8 cellular contexts compared by ENCODE assay signal in genomic region chr12:949337-950099, GRCh38. TPM values are rescaled to one million over a fixed set of nuclear protein-coding genes. Genes with fewer than 3 reads are reported as not detected.
DNase-seq lines count a peak whose midpoint lies in the region; ATAC-seq and TF ChIP-seq lines count a peak whose summit lies in the region.

Gene RAD52, minus strand, starts transcription at chr12:949694. Its CDS starts 16,636 bp downstream, at chr12:933058.

- peak; percentile 87 for DNase-seq in GM10266 (ENCODE audit: extremely low spot score)
- peak; percentile 100 for DNase-seq in NCI-H1092 treated with DMSO at 0.1 percent for 48 hours (lab: John Stamatoyannopoulos, UW)
- DNase-seq in SKM-1 treated with dmso at 0.1 percent for 144 hours (lab: John Stamatoyannopoulos, UW; ENCODE audit: unreplicated experiment), result peak; percentile 90
- DNase-seq in activated naive CD8-positive, alpha-beta T cell treated with anti-CD3 and anti-CD28 coated beads for 36 hours, result peak; percentile 96
- peak; percentile 99 for DNase-seq in glutamatergic neuron
- DNase-seq in osteocyte (ENCODE audit: extremely low spot score, unreplicated experiment), result peak; percentile 99
- peak; percentile 97 to 98 for DNase-seq in thyroid gland

- H3K4me1 Mint-ChIP-seq in activated naive CD8-positive, alpha-beta T cell treated with anti-CD3 and anti-CD28 coated beads for 36 hours, result peaks cover 19% of the 10 kb centered on the region
- H3K4me1 Mint-ChIP-seq in glutamatergic neuron (ENCODE audit: low read depth, unreplicated experiment) (peaks cover 8% of the 10 kb centered on the region), osteocyte (ENCODE audit: unreplicated experiment) (peaks cover 29% of the 10 kb centered on the region)

- no peaks in the 10 kb centered on the region for H3K27me3 ChIP-seq in thyroid gland

- H3K27ac Mint-ChIP-seq in activated naive CD8-positive, alpha-beta T cell treated with anti-CD3 and anti-CD28 coated beads for 36 hours, result peak within 1 kb of the TSS; percentile 96
- H3K27ac Mint-ChIP-seq in glutamatergic neuron (ENCODE audit: unreplicated experiment) (peak within 1 kb of the TSS; percentile 96), osteocyte (ENCODE audit: unreplicated experiment) (peak within 1 kb of the TSS; percentile 94)

- no peaks in the 10 kb centered on the region for H3K9me3 ChIP-seq in thyroid gland

- H3K9me3 Mint-ChIP-seq in activated naive CD8-positive, alpha-beta T cell treated with anti-CD3 and anti-CD28 coated beads for 36 hours, result no peaks in the 10 kb centered on the region
- H3K9me3 Mint-ChIP-seq in glutamatergic neuron (ENCODE audit: unreplicated experiment), result peaks cover 6% of the 10 kb centered on the region
- no peaks in the 10 kb centered on the region for H3K9me3 Mint-ChIP-seq in osteocyte (ENCODE audit: unreplicated experiment)

- TF ChIP-seq CTCF in GM10266 (IDR thresholded peaks at IDR 0.05; ENCODE audit: control insufficient read depth, insufficient read depth, low read depth, missing control alignments) (peak; percentile 97), glutamatergic neuron (IDR thresholded peaks at IDR 0.05; ENCODE audit: partially characterized antibody, unreplicated experiment) (peak; percentile 95), osteocyte (IDR thresholded peaks at IDR 0.05) (peak; percentile 98), thyroid gland (IDR thresholded peaks at IDR 0.05) (peak; percentile 94 to 99 (median 97))

- peaks cover 25% of the 10 kb centered on the region for H3K36me3 Mint-ChIP-seq in activated naive CD8-positive, alpha-beta T cell treated with anti-CD3 and anti-CD28 coated beads for 36 hours
- no peaks in the 10 kb centered on the region for H3K36me3 Mint-ChIP-seq in glutamatergic neuron (ENCODE audit: unreplicated experiment)
- H3K36me3 Mint-ChIP-seq in osteocyte (ENCODE audit: unreplicated experiment), result no peaks in the 10 kb centered on the region

- WGBS in thyroid gland, 2 donors, result 1% methylated on average over 37 to 55 of the region's 58 CpGs

- H3K27me3 Mint-ChIP-seq in activated naive CD8-positive, alpha-beta T cell treated with anti-CD3 and anti-CD28 coated beads for 36 hours, result peaks cover 3% of the 10 kb centered on the region
- H3K27me3 Mint-ChIP-seq in glutamatergic neuron (ENCODE audit: unreplicated experiment), result peaks cover 8% of the 10 kb centered on the region
- no peaks in the 10 kb centered on the region for H3K27me3 Mint-ChIP-seq in osteocyte (ENCODE audit: unreplicated experiment)

- H3K4me1 ChIP-seq in thyroid gland, result peaks cover 4 to 21% of the 10 kb centered on the region in 2 donors

- H3K27ac ChIP-seq in thyroid gland, result peak within 1 kb of the TSS; percentile 65 to 92 (median 74)

- intact Hi-C loops in thyroid gland (cut with DNase I), result loop anchor here (5.0 kb wide), 2 partner anchors 132 to 377 kb away; no protein-coding TSS in a partner anchor

- ATAC-seq in HG02610 (IDR thresholded peaks at IDR 0.05; ENCODE audit: unreplicated experiment), result peak; percentile 78

- H3K4me3 Mint-ChIP-seq in activated naive CD8-positive, alpha-beta T cell treated with anti-CD3 and anti-CD28 coated beads for 36 hours, result peak within 1 kb of the TSS; percentile 96
- H3K4me3 Mint-ChIP-seq in glutamatergic neuron (ENCODE audit: unreplicated experiment) (peak within 1 kb of the TSS; percentile 99), osteocyte (ENCODE audit: unreplicated experiment) (peak within 1 kb of the TSS; percentile 96)

- peak within 1 kb of the TSS; percentile 29 to 67 (median 49) for H3K4me3 ChIP-seq in thyroid gland (replicated peaks in 1 of 3)

- TF ChIP-seq POLR2A in thyroid gland (IDR thresholded peaks at IDR 0.05), result peak; percentile 21 to 83

- no peaks in the 10 kb centered on the region for H3K36me3 ChIP-seq in thyroid gland

RNA-seq across cellular contexts. Expression of gene RAD52, which starts in this region (rescaled TPM):
- total RNA-seq in activated naive CD8-positive, alpha-beta T cell treated with anti-CD3 and anti-CD28 coated beads for 36 hours, result 10 to 100 TPM; 11.2 to 11.4 TPM
- total RNA-seq in glutamatergic neuron (ENCODE audit: unreplicated experiment), result 16.5 TPM
- 15.4 and 17.8 TPM in 2 replicates for total RNA-seq in osteocyte
- total RNA-seq in thyroid gland, result 10 to 100 TPM; 27.4 to 35.1 (median 31.0) TPM

Comparison
In these comparisons a context has a peak if more than half of its experiments do, and no peak if none do; other contexts are left out.
1. Peak in every context shown above with its lines: DNase-seq, ATAC-seq, H3K4me3 ChIP-seq and H3K27ac ChIP-seq.